Comparison of ENCODE assay signal across 14 cellular contexts in genomic region chr1:117828206-117828605, GRCh38.
DNase-seq lines count a peak whose midpoint lies in the region; ATAC-seq and TF ChIP-seq lines count a peak whose summit lies in the region.
"Had no signal": no experiment of that assay in that cellular context is flagged by ENCODE, and none has a peak within 500 bp of the region (broad histone marks: within the 10 kb centered on the region; RNA-seq: fewer than 3 reads in every experiment).

No MANE protein-coding gene starts in this region.

- peaks cover 7 to 12% of the 10 kb centered on the region in 2 donors for H3K9me3 Mint-ChIP-seq in activated naive CD4-positive, alpha-beta T cell treated with anti-CD3 and anti-CD28 coated beads, Interleukin-2, amount 50 U/mL, for 72 hours
- H3K9me3 Mint-ChIP-seq: effector memory CD8-positive, alpha-beta T cell had no signal

- no peak overlapping the region for H3K27ac Mint-ChIP-seq in activated naive CD4-positive, alpha-beta T cell treated with anti-CD3 and anti-CD28 coated beads, Interleukin-2, amount 50 U/mL, for 72 hours
- H3K27ac Mint-ChIP-seq: effector memory CD8-positive, alpha-beta T cell had no signal

- peak overlapping the region; percentile 98 for H3K14ac ChIP-seq in IMR-90 (replicated peaks; ENCODE audit: low read depth, low read length)

- intact Hi-C loops in IMR-90 (cut with micrococcal nuclease) (no loop called here), esophagus muscularis mucosa (cut with DNase I) (no loop called here), lower lobe of right lung (cut with DNase I) (no loop called here), transverse colon (cut with DNase I; ENCODE audit: low total_unique reads) (no loop called here), lower leg skin (cut with DNase I; ENCODE audit: low total_unique reads) (no loop called here)

- peaks cover 28% of the 10 kb centered on the region for H3K9me1 ChIP-seq in IMR-90 (ENCODE audit: insufficient read depth, low read length)

- in situ Hi-C loops in IMR-90 (cut with MboI; ENCODE audit: low sequenced_read_pairs) = no loop called here
- in situ Hi-C loops in transverse colon (cut with MboI; ENCODE audit: low pct_ligation_motif_present in 1 of 4, low pct_unique_long_range_greater_than_20kb in 1 of 4, low sequenced_read_pairs in 3 of 4) = no loop called here

- peak overlapping the region; percentile 99 for H4K91ac ChIP-seq in IMR-90 (ENCODE audit: insufficient read depth, low read depth, low read length)

- TF ChIP-seq POLR2A in IMR-90 (IDR thresholded peaks at IDR 0.05; ENCODE audit: low read depth, low read length) = no peak
- TF ChIP-seq POLR2A in esophagus muscularis mucosa (IDR thresholded peaks at IDR 0.05; ENCODE audit: low read depth) = no peak
- no peak for TF ChIP-seq POLR2A in transverse colon (IDR thresholded peaks at IDR 0.05)
- no peak for TF ChIP-seq POLR2A in lower leg skin (IDR thresholded peaks at IDR 0.05)

- peak; percentile 82 for DNase-seq in IMR-90
- no peak for DNase-seq in esophagus muscularis mucosa (ENCODE audit: extremely low spot score)
- DNase-seq in lower lobe of right lung = no peak
- peak; percentile 21 for DNase-seq in transverse colon
- no peak for DNase-seq in activated naive CD4-positive, alpha-beta T cell treated with anti-CD3 and anti-CD28 coated beads, Interleukin-2, amount 50 U/mL, for 72 hours (ENCODE audit: low spot score in 2 of 2)
- no peak for DNase-seq in middle frontal gyrus (ENCODE audit: extremely low spot score, low spot score)
- DNase-seq in lower leg skin (ENCODE audit: low spot score in 2 of 2) = no peak
- DNase-seq: Calu3; effector memory CD8-positive, alpha-beta T cell; MV-4-11; NCI-H69 had no signal

- POLR2A ChIA-PET in IMR-90 (lab: Charles Lee; ENCODE audit: unreplicated experiment) = interaction anchor here (1.2 kb wide), 1 partner anchor 9 kb away, joined by 3 read pairs; no protein-coding TSS in a partner anchor

- peak overlapping the region; percentile 97 for H2BK5ac ChIP-seq in IMR-90 (ENCODE audit: low read depth, low read length, poor library complexity, severe bottlenecking)

- H3K4me3 ChIP-seq in IMR-90 (ENCODE audit: insufficient read depth, low read depth, low read length) = no peak overlapping the region
- H3K4me3 ChIP-seq in esophagus muscularis mucosa = no peak overlapping the region
- no peak overlapping the region for H3K4me3 ChIP-seq in lower lobe of right lung
- H3K4me3 ChIP-seq in transverse colon = no peak overlapping the region
- no peak overlapping the region for H3K4me3 ChIP-seq in lower leg skin (ENCODE audit: low read depth, poor library complexity, severe bottlenecking)
- H3K4me3 ChIP-seq: GM12878, suprapubic skin had no signal

- H2AK9ac ChIP-seq in IMR-90 (replicated peaks; ENCODE audit: low read depth, low read length, poor library complexity) = peak overlapping the region; percentile 59

- ATAC-seq in IMR-90 (ENCODE audit: low read depth) (peak; percentile 50), lower lobe of right lung (peak; percentile 42 to 73), HG03139 (IDR thresholded peaks at IDR 0.05; ENCODE audit: unreplicated experiment) (no peak)
- ATAC-seq in activated naive CD4-positive, alpha-beta T cell treated with anti-CD3 and anti-CD28 coated beads, Interleukin-2, amount 50 U/mL, for 72 hours = no peak
- ATAC-seq: effector memory CD8-positive, alpha-beta T cell; GM12878 had no signal

- no peak overlapping the region for H3K4me2 ChIP-seq in IMR-90 (ENCODE audit: low read depth, low read length)

- peak overlapping the region; percentile 100 for H2BK120ac ChIP-seq in IMR-90 (ENCODE audit: low read depth, low read length)

- H2BK20ac ChIP-seq in IMR-90 (ENCODE audit: low read depth, low read length) = peak overlapping the region; percentile 100

- H3K36me3 ChIP-seq in IMR-90 (ENCODE audit: control insufficient read depth, insufficient read depth, low read length) = no peaks in the 10 kb centered on the region
- no peaks in the 10 kb centered on the region for H3K36me3 ChIP-seq in esophagus muscularis mucosa
- no peaks in the 10 kb centered on the region for H3K36me3 ChIP-seq in lower lobe of right lung
- no peaks in the 10 kb centered on the region for H3K36me3 ChIP-seq in transverse colon
- H3K36me3 ChIP-seq: suprapubic skin had no signal

- H3K4ac ChIP-seq in IMR-90 (ENCODE audit: low read depth, low read length) = peak overlapping the region; percentile 100

- peak overlapping the region; percentile 95; the same call in 2 of the 3 replicates for H2BK15ac ChIP-seq in IMR-90 (ENCODE audit: low read depth, low read length)

- peak overlapping the region; percentile 19; the same call in 1 of the 2 replicates for H3K9ac ChIP-seq in IMR-90 (ENCODE audit: low read depth, low read length)

- H3K56ac ChIP-seq in IMR-90 (ENCODE audit: extremely low read depth, insufficient read depth, low read length) = peak overlapping the region; percentile 92

- H3K9me3 ChIP-seq in IMR-90 (ENCODE audit: control insufficient read depth, insufficient read depth, low read length) (peaks cover 2% of the 10 kb centered on the region; the same call in 1 of the 2 replicates), esophagus muscularis mucosa (no peaks in the 10 kb centered on the region), lower lobe of right lung (no peaks in the 10 kb centered on the region), transverse colon (no peaks in the 10 kb centered on the region)
- H3K9me3 ChIP-seq: suprapubic skin had no signal

- H3K18ac ChIP-seq in IMR-90 (ENCODE audit: low read depth, low read length) = peak overlapping the region; percentile 93

- peaks cover 0 to 13% of the 10 kb centered on the region in 2 donors for H3K36me3 Mint-ChIP-seq in activated naive CD4-positive, alpha-beta T cell treated with anti-CD3 and anti-CD28 coated beads, Interleukin-2, amount 50 U/mL, for 72 hours

- CTCF ChIA-PET in IMR-90 (lab: Yijun Ruan, JAX) = interaction anchor here (1.0 to 1.3 kb wide), 3 partner anchors 10 to 70 kb away, joined by 3 to 4 read pairs (median 4); no protein-coding TSS in a partner anchor

- H4K5ac ChIP-seq in IMR-90 (ENCODE audit: low read depth, low read length) = peak overlapping the region; percentile 82

- H3K23ac ChIP-seq in IMR-90 (ENCODE audit: low read depth, low read length) = peak overlapping the region; percentile 99

- peak overlapping the region; percentile 88 for H3K27ac ChIP-seq in IMR-90 (ENCODE audit: insufficient read depth, low read length)
- H3K27ac ChIP-seq in esophagus muscularis mucosa (replicated peaks in 1 of 4) = peak overlapping the region; percentile 41 to 73 (median 58)
- no peak overlapping the region for H3K27ac ChIP-seq in lower lobe of right lung
- peak overlapping the region in 3 of 4 donors; percentile 4 to 36 (median 7) for H3K27ac ChIP-seq in transverse colon
- H3K27ac ChIP-seq: suprapubic skin had no signal

- H2AK5ac ChIP-seq in IMR-90 (ENCODE audit: low read depth, low read length) = peak overlapping the region; percentile 94

- TF ChIP-seq RAD21 in IMR-90 (IDR thresholded peaks at IDR 0.05; ENCODE audit: low read length) = no peak

- H2AFZ ChIP-seq in IMR-90 (replicated peaks; ENCODE audit: low read length, poor library complexity) = peak overlapping the region; percentile 87

- WGBS in IMR-90 (ENCODE audit: extremely low coverage in 2 of 2, insufficient read length in 1 of 2), 2 experiments = 33% methylated on average over 1 of the region's 4 CpGs; no CpG with 5 or more reads in 1 of the 2 experiments
- 39% methylated on average over 4 of the region's 4 CpGs for WGBS in esophagus muscularis mucosa
- 58% methylated on average over 4 of the region's 4 CpGs; no CpG with 5 or more reads in 1 of the 2 donors for WGBS in transverse colon (ENCODE audit: low coverage in 1 of 2), 2 donors
- 38 to 57% methylated on average over 4 of the region's 4 CpGs for WGBS in lower leg skin, 2 donors

- peaks cover 0 to 34% of the 10 kb centered on the region in 2 experiments; a peak in 2 of 4 replicates for H3K79me1 ChIP-seq in IMR-90 (ENCODE audit: low read depth in 1 of 2, low read length in 2 of 2)

- TF ChIP-seq CTCF in IMR-90 (conservative IDR thresholded peaks at IDR 0.05; ENCODE audit: low read depth, low read length) (0 out of 2 replicates have a peak, but pooled peaks have one; percentile 5), esophagus muscularis mucosa (IDR thresholded peaks at IDR 0.05) (peak in 1 of 3 experiments; percentile 11), lower lobe of right lung (IDR thresholded peaks at IDR 0.05) (no peak), transverse colon (IDR thresholded peaks at IDR 0.05) (no peak), lower leg skin (IDR thresholded peaks at IDR 0.05) (no peak)

- TF ChIP-seq EP300 in esophagus muscularis mucosa (IDR thresholded peaks at IDR 0.05) (no peak), transverse colon (IDR thresholded peaks at IDR 0.05; ENCODE audit: low read depth) (no peak)

- H3K4me1 ChIP-seq in IMR-90 (ENCODE audit: control insufficient read depth, insufficient read depth, low read length) (peaks cover 33% of the 10 kb centered on the region), esophagus muscularis mucosa (peaks cover 23 to 54% (median 51%) of the 10 kb centered on the region in 4 donors), lower lobe of right lung (peaks cover 10% of the 10 kb centered on the region), transverse colon (peaks cover 0 to 3% (median 0%) of the 10 kb centered on the region in 4 donors)

- dilution Hi-C loops in IMR-90 (cut with HindIII; ENCODE audit: low sequenced_read_pairs, unreplicated experiment) = no loop called here

- H4K8ac ChIP-seq in IMR-90 (ENCODE audit: low read depth in 2 of 2, low read length in 2 of 2) = peak overlapping the region; percentile 81 to 99

- H4K20me1 ChIP-seq in IMR-90 (ENCODE audit: insufficient read depth, low read length) = no peaks in the 10 kb centered on the region

- no peaks in the 10 kb centered on the region for H3K27me3 ChIP-seq in IMR-90 (ENCODE audit: control insufficient read depth, insufficient read depth, low read length)
- no peaks in the 10 kb centered on the region for H3K27me3 ChIP-seq in esophagus muscularis mucosa
- no peaks in the 10 kb centered on the region for H3K27me3 ChIP-seq in lower lobe of right lung (ENCODE audit: low read depth)
- H3K27me3 ChIP-seq in transverse colon = no peaks in the 10 kb centered on the region
- H3K27me3 ChIP-seq: suprapubic skin had no signal

- BruUV-seq in IMR-90 (replicated peaks; lab: Mats Ljungman, UMichigan) = no TSS peak

TF ChIP-seq in IMR-90, 13 proteins besides CTCF, POLR2A, EP300 and RAD21 (continues in another document):
- TF ChIP-seq SMC3 (IDR thresholded peaks at IDR 0.05; ENCODE audit: low read depth, low read length) = no peak
- no peak for TF ChIP-seq FOS (IDR thresholded peaks at IDR 0.05; ENCODE audit: low read depth, low read length)
- TF ChIP-seq, protein P1, sequence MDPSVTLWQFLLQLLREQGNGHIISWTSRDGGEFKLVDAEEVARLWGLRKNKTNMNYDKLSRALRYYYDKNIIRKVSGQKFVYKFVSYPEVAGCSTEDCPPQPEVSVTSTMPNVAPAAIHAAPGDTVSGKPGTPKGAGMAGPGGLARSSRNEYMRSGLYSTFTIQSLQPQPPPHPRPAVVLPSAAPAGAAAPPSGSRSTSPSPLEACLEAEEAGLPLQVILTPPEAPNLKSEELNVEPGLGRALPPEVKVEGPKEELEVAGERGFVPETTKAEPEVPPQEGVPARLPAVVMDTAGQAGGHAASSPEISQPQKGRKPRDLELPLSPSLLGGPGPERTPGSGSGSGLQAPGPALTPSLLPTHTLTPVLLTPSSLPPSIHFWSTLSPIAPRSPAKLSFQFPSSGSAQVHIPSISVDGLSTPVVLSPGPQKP (IDR thresholded peaks at IDR 0.05; ENCODE audit: borderline replicate concordance, low read depth, low read length) = no peak

Comparison
In these comparisons a context has a peak if more than half of its experiments do, and no peak if none do; other contexts are left out.
1. ATAC-seq: peak in IMR-90 (single experiment) and lower lobe of right lung (2 of 2); none in activated naive CD4-positive, alpha-beta T cell treated with anti-CD3 and anti-CD28 coated beads, Interleukin-2, amount 50 U/mL, for 72 hours (0 of 2) and HG03139 (single experiment).
2. DNase-seq: peak in IMR-90 (single experiment) and transverse colon (single experiment); none in esophagus muscularis mucosa (single experiment), lower lobe of right lung (single experiment), activated naive CD4-positive, alpha-beta T cell treated with anti-CD3 and anti-CD28 coated beads, Interleukin-2, amount 50 U/mL, for 72 hours (0 of 2), middle frontal gyrus (single experiment) and lower leg skin (0 of 2).